Comparison of ENCODE assay signal across 27 cellular contexts in genomic region chr18:14124689-14125088, GRCh38.
"Had no signal": no experiment of that assay in that cellular context is flagged by ENCODE, and none has a peak within 500 bp of the region (broad histone marks: within the 10 kb centered on the region; RNA-seq: fewer than 3 reads in every experiment).

No MANE protein-coding gene starts in this region.

- H3K4me3 ChIP-seq: adrenal gland, esophagus squamous epithelium, gastrocnemius medialis, heart left ventricle, lower lobe of right lung, smooth muscle cell, testis, vagina had no signal

- ATAC-seq: activated T-helper 17 cell treated with anti-CD3 and anti-CD28 coated beads, Interleukin-2, amount 50 U/mL, for 72 hours; effector memory CD8-positive, alpha-beta T cell; gastrocnemius medialis; heart left ventricle; left lobe of liver; lower lobe of right lung; sciatic nerve; stimulated activated naive B cell treated with anti-CD40 and anti-IgM and Interleukin-4, amounts not matched to agents 10 μg/mL and 1 μg/mL and 100 μg/mL, for 72 hours; T-helper 17 cell had no signal

- H3K9me3 Mint-ChIP-seq: activated T-helper 17 cell treated with anti-CD3 and anti-CD28 coated beads, Interleukin-2, amount 50 U/mL, for 72 hours; effector memory CD8-positive, alpha-beta T cell; naive B cell; neural crest cell; stimulated activated naive B cell treated with anti-CD40 and anti-IgM and Interleukin-4, amounts not matched to agents 10 μg/mL and 1 μg/mL and 100 μg/mL, for 72 hours; type B pancreatic cell had no signal

- H3K27ac ChIP-seq: adrenal gland, esophagus squamous epithelium, gastrocnemius medialis, heart left ventricle, lower lobe of right lung, testis, vagina had no signal

- DNase-seq: activated CD4-positive, alpha-beta T cell treated with anti-CD3 and anti-CD28 coated beads for 48 hours; activated CD4-positive, CD25-positive, alpha-beta regulatory T cell; activated T-cell treated with anti-CD3 and anti-CD28 coated beads, Interleukin-2, amount 50 U/mL, for 1 hour; adrenal gland; central memory CD4-positive, alpha-beta T cell; effector memory CD8-positive, alpha-beta T cell; esophagus squamous epithelium; gastrocnemius medialis; heart left ventricle; lower lobe of right lung; naive B cell; occipital lobe; posterior cingulate gyrus; stimulated activated CD4-positive, alpha-beta T cell treated with anti-CD3 and anti-CD28 coated beads, Interleukin-2, amount 100 ng/mL, for 48 hours; stimulated activated CD8-positive, alpha-beta memory T cell treated with anti-CD3 and anti-CD28 coated beads, Interleukin-4, amount 100 ng/mL, for 48 hours; stimulated activated naive B cell treated with anti-CD40 and anti-IgM and Interleukin-4, amounts not matched to agents 10 μg/mL and 1 μg/mL and 100 μg/mL, for 72 hours; T-helper 17 cell; testis had no signal

- H3K27me3 Mint-ChIP-seq: activated naive CD8-positive, alpha-beta T cell; activated T-helper 17 cell treated with anti-CD3 and anti-CD28 coated beads, Interleukin-2, amount 50 U/mL, for 72 hours; effector memory CD8-positive, alpha-beta T cell; naive B cell; stimulated activated naive B cell treated with anti-CD40 and anti-IgM and Interleukin-4, amounts not matched to agents 10 μg/mL and 1 μg/mL and 100 μg/mL, for 72 hours; T-helper 17 cell; type B pancreatic cell had no signal

- H3K9me3 ChIP-seq: adrenal gland, esophagus squamous epithelium, gastrocnemius medialis, heart left ventricle, lower lobe of right lung, testis, vagina had no signal

- H3K4me3 Mint-ChIP-seq: activated naive CD8-positive, alpha-beta T cell; activated T-helper 17 cell treated with anti-CD3 and anti-CD28 coated beads, Interleukin-2, amount 50 U/mL, for 72 hours; effector memory CD8-positive, alpha-beta T cell; naive B cell; neural crest cell; stimulated activated naive B cell treated with anti-CD40 and anti-IgM and Interleukin-4, amounts not matched to agents 10 μg/mL and 1 μg/mL and 100 μg/mL, for 72 hours; T-helper 17 cell; type B pancreatic cell had no signal

- FAIRE-seq: astrocyte had no signal

- H3K36me3 Mint-ChIP-seq: naive B cell; stimulated activated naive B cell treated with anti-CD40 and anti-IgM and Interleukin-4, amounts not matched to agents 10 μg/mL and 1 μg/mL and 100 μg/mL, for 72 hours had no signal

- H3K27me3 ChIP-seq: adrenal gland, esophagus squamous epithelium, gastrocnemius medialis, heart left ventricle, testis, vagina had no signal

- H3K4me2 ChIP-seq: smooth muscle cell had no signal

- H3K4me1 ChIP-seq: adrenal gland, esophagus squamous epithelium, gastrocnemius medialis, heart left ventricle, lower lobe of right lung, testis, vagina had no signal

- H3K36me3 ChIP-seq: adrenal gland, gastrocnemius medialis, heart left ventricle, lower lobe of right lung, vagina had no signal

- H3K27ac Mint-ChIP-seq: activated naive CD8-positive, alpha-beta T cell; activated T-helper 17 cell treated with anti-CD3 and anti-CD28 coated beads, Interleukin-2, amount 50 U/mL, for 72 hours; effector memory CD8-positive, alpha-beta T cell; naive B cell; stimulated activated naive B cell treated with anti-CD40 and anti-IgM and Interleukin-4, amounts not matched to agents 10 μg/mL and 1 μg/mL and 100 μg/mL, for 72 hours; T-helper 17 cell; type B pancreatic cell had no signal
